ENCODE assay signal across 17 cellular contexts in genomic region chr5:115372121-115372520, GRCh38.
DNase-seq lines count a peak whose midpoint lies in the region; ATAC-seq, FAIRE-seq and TF ChIP-seq lines count a peak whose summit lies in the region.
"Had no signal": no experiment of that assay in that cellular context is flagged by ENCODE, and none has a peak within 500 bp of the region (broad histone marks: within the 10 kb centered on the region; RNA-seq: fewer than 3 reads in every experiment).

No MANE protein-coding gene starts in this region.

- H3K27me3 Mint-ChIP-seq in MCF 10A (ENCODE audit: insufficient read depth, unreplicated experiment): no peaks in the 10 kb centered on the region

- intact Hi-C loops in mammary epithelial cell (cut with micrococcal nuclease): no loop called here
- intact Hi-C loops in MCF 10A (cut with micrococcal nuclease): loop anchor here (5.0 kb wide), 1 partner anchor 60 kb away; no protein-coding TSS in a partner anchor

- H3K36me3 ChIP-seq in mammary epithelial cell (ENCODE audit: insufficient read depth, low read length) (no peaks in the 10 kb centered on the region), SK-N-SH (replicated peaks in 1 of 2; ENCODE audit: control insufficient read depth in 1 of 2, insufficient read depth in 2 of 2, low read length in 1 of 2) (no peaks in the 10 kb centered on the region)
- H3K36me3 ChIP-seq: neural progenitor cell, right lobe of liver, tibial nerve had no signal

- CTCF ChIA-PET in mammary epithelial cell (lab: Charles Lee; ENCODE audit: low non-redundant PET) (no interaction called here), MCF 10A (lab: Yijun Ruan, JAX) (interaction anchor here (0.7 to 4.2 kb wide), 5 partner anchors 19 to 215 kb away, joined by 3 to 58 read pairs (median 9); no protein-coding TSS in a partner anchor), SK-N-SH (lab: Yijun Ruan, JAX) (no interaction called here)

- no peaks in the 10 kb centered on the region for H3K9me3 Mint-ChIP-seq in MCF 10A (ENCODE audit: unreplicated experiment)
- H3K9me3 Mint-ChIP-seq: activated CD8-positive, alpha-beta T cell treated with anti-CD3 and anti-CD28 coated beads for 36 hours; activated T-helper 2 cell treated with anti-CD3 and anti-CD28 coated beads, Interferon-gamma antibody, Interleukin-2, Interleukin-4, amounts not matched to agents 10 μg/mL and 5 μg/mL and 100 μg/mL, durations not matched to agents 14 hours and 24 hours and 36 hours; neural progenitor cell had no signal

- H3K27ac ChIP-seq in mammary epithelial cell (ENCODE audit: insufficient read depth, low read depth, low read length) (no peak overlapping the region), SK-N-SH (ENCODE audit: low read depth in 2 of 2, low read length in 1 of 2) (no peak overlapping the region)
- H3K27ac ChIP-seq: neural progenitor cell, right lobe of liver had no signal

- TF ChIP-seq POLR2A in GM12892 (IDR thresholded peaks at IDR 0.05; ENCODE audit: low read depth, low read length): no peak

- dilution Hi-C loops in mammary epithelial cell (cut with HindIII; ENCODE audit: low sequenced_read_pairs): no loop called here

- no peak overlapping the region for H3K4me3 Mint-ChIP-seq in MCF 10A (ENCODE audit: unreplicated experiment)
- H3K4me3 Mint-ChIP-seq: activated CD8-positive, alpha-beta T cell treated with anti-CD3 and anti-CD28 coated beads for 36 hours; neural progenitor cell had no signal

- no peak overlapping the region for H3K4me2 ChIP-seq in mammary epithelial cell (ENCODE audit: insufficient read depth, low read depth, low read length)
- H3K4me2 ChIP-seq in SK-N-SH: no peak overlapping the region
- H3K4me2 ChIP-seq: neural progenitor cell had no signal

- ATAC-seq in HG02623 (IDR thresholded peaks at IDR 0.05; ENCODE audit: unreplicated experiment): no peak
- ATAC-seq: activated CD8-positive, alpha-beta T cell treated with anti-CD3 and anti-CD28 coated beads for 36 hours had no signal

- H3K27ac Mint-ChIP-seq in MCF 10A (ENCODE audit: low read depth, unreplicated experiment): no peak overlapping the region
- H3K27ac Mint-ChIP-seq: activated CD8-positive, alpha-beta T cell treated with anti-CD3 and anti-CD28 coated beads for 36 hours; activated T-helper 2 cell treated with anti-CD3 and anti-CD28 coated beads, Interferon-gamma antibody, Interleukin-2, Interleukin-4, amounts not matched to agents 10 μg/mL and 5 μg/mL and 100 μg/mL, durations not matched to agents 14 hours and 24 hours and 36 hours; neural progenitor cell had no signal

- no peak overlapping the region for H3K4me3 ChIP-seq in mammary epithelial cell (replicated peaks in 1 of 3; ENCODE audit: insufficient read depth in 1 of 3, low read depth in 2 of 3, low read length in 3 of 3)
- no peak overlapping the region for H3K4me3 ChIP-seq in SK-N-SH (ENCODE audit: low read depth in 2 of 2, low read length in 1 of 2)
- no peak overlapping the region for H3K4me3 ChIP-seq in fibroblast of the aortic adventitia (ENCODE audit: low read depth, low read length)
- H3K4me3 ChIP-seq: neural progenitor cell, right lobe of liver, tibial nerve had no signal

- H3K9me2 ChIP-seq in SK-N-SH: no peaks in the 10 kb centered on the region

- H3K27me3 ChIP-seq in mammary epithelial cell (ENCODE audit: insufficient read depth, low read length) (no peaks in the 10 kb centered on the region), SK-N-SH (ENCODE audit: insufficient read depth) (no peaks in the 10 kb centered on the region)
- H3K27me3 ChIP-seq: neural progenitor cell, right lobe of liver, tibial nerve had no signal

- H3K9me3 ChIP-seq in mammary epithelial cell (replicated peaks; ENCODE audit: insufficient read depth, low read length) (no peaks in the 10 kb centered on the region), SK-N-SH (no peaks in the 10 kb centered on the region)
- H3K9me3 ChIP-seq: right lobe of liver, tibial nerve had no signal

- in situ Hi-C loops in mammary epithelial cell (cut with MboI; ENCODE audit: low sequenced_read_pairs in 2 of 2): loop anchor here in 1 of 2 donors (10.0 kb wide), 1 partner anchor 203 kb away; no protein-coding TSS in a partner anchor

- no TSS peak for BruUV-seq in mammary epithelial cell (replicated peaks; lab: Mats Ljungman, UMichigan)
- no TSS peak for BruUV-seq in MCF 10A (replicated peaks; lab: Mats Ljungman, UMichigan)

- no peaks in the 10 kb centered on the region for H3K4me1 ChIP-seq in mammary epithelial cell (ENCODE audit: insufficient read depth, low read length)
- H3K4me1 ChIP-seq in SK-N-SH (ENCODE audit: control insufficient read depth in 1 of 2, insufficient read depth in 2 of 2, low read depth in 1 of 2, low read length in 1 of 2): peaks cover 0 to 3% of the 10 kb centered on the region in 2 experiments; a peak in 1 of 4 replicates
- H3K4me1 ChIP-seq: neural progenitor cell had no signal

- DNase-seq in mammary epithelial cell (peak; percentile 16), MCF 10A (ENCODE audit: unreplicated experiment) (no peak), SK-N-SH (no peak), fibroblast of the aortic adventitia (ENCODE audit: low read depth) (peak; percentile 79), NAMALWA (ENCODE audit: low spot score) (no peak), GM12892 (ENCODE audit: insufficient read length) (no peak), NCI-H774 (lab: John Stamatoyannopoulos, UW) (no peak)
- DNase-seq: activated CD8-positive, alpha-beta T cell treated with anti-CD3 and anti-CD28 coated beads for 36 hours; aorta; NCI-H2107; right lobe of liver; stimulated activated CD4-positive, alpha-beta T cell treated with anti-CD3 and anti-CD28 coated beads, Interleukin-4, amount 100 ng/mL, for 1 hour had no signal

- H3K36me3 Mint-ChIP-seq in MCF 10A (ENCODE audit: insufficient read depth, unreplicated experiment): no peaks in the 10 kb centered on the region
- H3K36me3 Mint-ChIP-seq: neural progenitor cell had no signal

- H3K79me2 ChIP-seq in mammary epithelial cell (ENCODE audit: insufficient read depth, low read length): no peaks in the 10 kb centered on the region
- H3K79me2 ChIP-seq in SK-N-SH (ENCODE audit: insufficient read depth): no peaks in the 10 kb centered on the region

- no peak for TF ChIP-seq RAD21 in SK-N-SH (IDR thresholded peaks at IDR 0.05; ENCODE audit: low read length)

- no peaks in the 10 kb centered on the region for H4K20me1 ChIP-seq in mammary epithelial cell (ENCODE audit: insufficient read depth, low read length)
- H4K20me1 ChIP-seq in SK-N-SH (ENCODE audit: insufficient read depth): no peaks in the 10 kb centered on the region

- H3F3A ChIP-seq in SK-N-SH (replicated peaks; ENCODE audit: insufficient read depth): peaks cover 4% of the 10 kb centered on the region

- H2AFZ ChIP-seq in mammary epithelial cell (ENCODE audit: low read depth, low read length): peak overlapping the region; percentile 18
- H2AFZ ChIP-seq in SK-N-SH (ENCODE audit: low read depth): peak overlapping the region; percentile 37; the same call in 1 of the 2 replicates
- H2AFZ ChIP-seq: neural progenitor cell had no signal

- TF ChIP-seq CTCF in mammary epithelial cell (conservative IDR thresholded peaks at IDR 0.05 in 1 of 2, IDR thresholded peaks at IDR 0.05 in 1 of 2; ENCODE audit: extremely low read depth in 1 of 2, insufficient read depth in 1 of 2, low read depth in 1 of 2, low read length in 2 of 2) (no peak), MCF 10A (IDR thresholded peaks at IDR 0.05; ENCODE audit: unreplicated experiment) (no peak), SK-N-SH (IDR thresholded peaks at IDR 0.05) (no peak), fibroblast of the aortic adventitia (IDR thresholded peaks at IDR 0.05; ENCODE audit: insufficient read depth, low read length) (no peak)

- no peak for FAIRE-seq in GM12892 (lab: Jason Lieb, UNC)
- FAIRE-seq: GM18507 had no signal

- peaks cover 2% of the 10 kb centered on the region for H3K4me1 Mint-ChIP-seq in MCF 10A (ENCODE audit: insufficient read depth, unreplicated experiment)
- H3K4me1 Mint-ChIP-seq: neural progenitor cell had no signal

- TF ChIP-seq EP300 in SK-N-SH (IDR thresholded peaks at IDR 0.05; ENCODE audit: borderline replicate concordance in 1 of 2, low read depth in 1 of 2, low read length in 1 of 2): no peak

- H3K9ac ChIP-seq in mammary epithelial cell (ENCODE audit: insufficient read depth, low read length): no peak overlapping the region
- H3K9ac ChIP-seq in SK-N-SH: no peak overlapping the region
- H3K9ac ChIP-seq: neural progenitor cell had no signal

- 43% methylated on average over 2 of the region's 2 CpGs for WGBS in mammary epithelial cell (ENCODE audit: low coverage, missing lambda C conversion rate)
- WGBS in SK-N-SH (ENCODE audit: low lambda C conversion rate): 93% methylated on average over 2 of the region's 2 CpGs

- POLR2A ChIA-PET in MCF 10A (lab: Yijun Ruan, JAX) (no interaction called here), SK-N-SH (lab: Yijun Ruan, JAX) (no interaction called here)

TF ChIP-seq in SK-N-SH, 30 proteins besides CTCF, POLR2A, EP300 and RAD21 (continues in another document):
- TF ChIP-seq RCOR1 (IDR thresholded peaks at IDR 0.05; ENCODE audit: low read length) (no peak), MXI1 (IDR thresholded peaks at IDR 0.05; ENCODE audit: low read depth, low read length) (no peak), MEF2A (IDR thresholded peaks at IDR 0.05; ENCODE audit: borderline replicate concordance, low read depth) (no peak), NRF1 (IDR thresholded peaks at IDR 0.05; ENCODE audit: low read depth, low read length) (no peak), RFX5 (IDR thresholded peaks at IDR 0.05; ENCODE audit: low read length) (no peak), GABPA (IDR thresholded peaks at IDR 0.05; ENCODE audit: low read depth) (no peak), USF1 (IDR thresholded peaks at IDR 0.05; ENCODE audit: borderline replicate concordance, low read depth) (no peak), YY1 (IDR thresholded peaks at IDR 0.05; ENCODE audit: low read depth) (no peak), TEAD4 (IDR thresholded peaks at IDR 0.05; ENCODE audit: borderline replicate concordance, insufficient read depth) (no peak), JUND (IDR thresholded peaks at IDR 0.05) (no peak), SMC3 (IDR thresholded peaks at IDR 0.05; ENCODE audit: low read depth, low read length) (no peak), ELF1 (IDR thresholded peaks at IDR 0.05) (no peak), TAF1 (IDR thresholded peaks at IDR 0.05; ENCODE audit: borderline replicate concordance, low read depth, low read length) (no peak)

Comparison
In these comparisons a context has a peak if more than half of its experiments do, and no peak if none do; other contexts are left out.
1. DNase-seq: peak in mammary epithelial cell (single experiment) and fibroblast of the aortic adventitia (single experiment); none in MCF 10A (single experiment), SK-N-SH (single experiment), NAMALWA (single experiment), GM12892 (single experiment) and NCI-H774 (single experiment).